Comparison of ENCODE assay signal across 11 cellular contexts in the genomic region with DNA sequence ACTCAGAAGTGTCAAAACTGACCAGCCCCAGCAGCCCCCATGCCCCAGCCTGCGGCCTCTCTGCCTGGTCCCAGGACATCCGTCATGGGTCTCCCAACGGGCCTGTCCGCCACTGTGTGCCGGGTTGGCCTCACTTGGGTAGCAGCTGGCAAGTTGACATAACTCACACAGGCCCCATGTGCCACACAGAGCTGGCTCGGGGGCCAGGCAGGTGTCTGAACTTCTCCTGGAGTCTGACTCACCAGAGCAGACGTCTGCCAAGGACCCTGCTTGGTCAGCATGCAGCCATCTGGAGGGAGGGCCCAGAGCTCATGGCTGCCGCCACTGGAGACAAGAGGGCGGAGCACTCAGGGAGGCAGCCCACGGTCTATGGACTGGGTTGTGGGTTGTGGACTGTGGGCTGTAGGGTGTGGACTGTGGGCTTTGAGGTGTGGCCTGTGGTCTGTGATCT. TPM values are rescaled to one million over a fixed set of nuclear protein-coding genes. Genes with fewer than 3 reads are reported as not detected.
DNase-seq lines count a peak whose midpoint lies in the region; ATAC-seq and TF ChIP-seq lines count a peak whose summit lies in the region.
"Had no signal": no experiment of that assay in that cellular context is flagged by ENCODE, and none has a peak within 500 bp of the region (broad histone marks: within the 10 kb centered on the region; RNA-seq: fewer than 3 reads in every experiment).

No MANE protein-coding gene starts in this region.

- BruUV-seq in HCT116 (replicated peaks; lab: Mats Ljungman, UMichigan), result no TSS peak

- H3K36me3 ChIP-seq in BJ (ENCODE audit: control insufficient read depth, insufficient read depth, low read length) (no peaks in the 10 kb centered on the region), HCT116 (ENCODE audit: control insufficient read depth in 1 of 2, insufficient read depth in 2 of 2, low read length in 2 of 2) (no peaks in the 10 kb centered on the region), lower lobe of right lung (no peaks in the 10 kb centered on the region)

- ATAC-seq in HCT116 (no peak), lower lobe of right lung (no peak), HG03442 (IDR thresholded peaks at IDR 0.05; ENCODE audit: unreplicated experiment) (no peak), HG03378 (IDR thresholded peaks at IDR 0.05; ENCODE audit: unreplicated experiment) (no peak)

- intact Hi-C loops in HCT116 (cut with micrococcal nuclease), result no loop called here
- intact Hi-C loops in lower lobe of right lung (cut with DNase I), result no loop called here

- TF ChIP-seq CTCF in BJ (IDR thresholded peaks at IDR 0.05; ENCODE audit: insufficient read depth, low read depth, low read length) (0 out of 2 replicates have a peak, but pooled peaks have one; percentile 6), HCT116 (IDR thresholded peaks at IDR 0.05 in 2 of 3, conservative IDR thresholded peaks at IDR 0.05 in 1 of 3; ENCODE audit: borderline replicate concordance in 1 of 3, insufficient read depth in 1 of 3, low read depth in 2 of 3, low read length in 2 of 3) (no peak), astrocyte of the spinal cord (IDR thresholded peaks at IDR 0.05; ENCODE audit: low read depth, low read length) (peak; percentile 13), lower lobe of right lung (IDR thresholded peaks at IDR 0.05) (no peak)

- no peak for TF ChIP-seq RAD21 in HCT116 (IDR thresholded peaks at IDR 0.05; ENCODE audit: low read depth)

- CTCF ChIA-PET in BJ (lab: Yijun Ruan, JAX), result interaction anchor here (1.0 kb wide), 1 partner anchor 99 kb away, joined by 3 read pairs; no protein-coding TSS in a partner anchor
- CTCF ChIA-PET in HCT116 (lab: Charles Lee), result no interaction called here

- H4K20me1 ChIP-seq in HCT116 (ENCODE audit: insufficient read depth), result no peaks in the 10 kb centered on the region

- H3K4me2 ChIP-seq in HCT116 (ENCODE audit: low read length), result no peak overlapping the region

- in situ Hi-C loops in astrocyte of the spinal cord (cut with HindIII; ENCODE audit: low sequenced_read_pairs), result no loop called here

- no peaks in the 10 kb centered on the region for H3K9me2 ChIP-seq in HCT116 (ENCODE audit: insufficient read depth)

- H2AFZ ChIP-seq in HCT116 (ENCODE audit: low read depth, low read length, poor library complexity, severe bottlenecking), result no peak overlapping the region

- H3K27ac ChIP-seq in HCT116 (ENCODE audit: low read depth, low read length) (peak overlapping the region; percentile 22; the same call in 1 of the 2 replicates), lower lobe of right lung (no peak overlapping the region)

- peaks cover 2 to 6% of the 10 kb centered on the region in 2 experiments; a peak in 2 of 4 replicates for H3K4me1 ChIP-seq in HCT116 (ENCODE audit: control insufficient read depth in 1 of 2, insufficient read depth in 2 of 2, low read length in 2 of 2)
- peaks cover 6% of the 10 kb centered on the region for H3K4me1 ChIP-seq in lower lobe of right lung

- H3K4me3 ChIP-seq in BJ (ENCODE audit: low read depth, low read length) (no peak overlapping the region), HCT116 (replicated peaks in 1 of 2; ENCODE audit: low read depth in 1 of 2, low read length in 2 of 2) (no peak overlapping the region), astrocyte of the spinal cord (ENCODE audit: low read depth, low read length) (no peak overlapping the region), lower lobe of right lung (no peak overlapping the region)

- H3K9me3 ChIP-seq in HCT116 (ENCODE audit: control insufficient read depth in 1 of 2, insufficient read depth in 1 of 2, low read depth in 1 of 2, low read length in 2 of 2) (no peaks in the 10 kb centered on the region), lower lobe of right lung (no peaks in the 10 kb centered on the region)

- peaks cover 18% of the 10 kb centered on the region for H3K27me3 ChIP-seq in BJ (ENCODE audit: control insufficient read depth, insufficient read depth, low read length)
- no peaks in the 10 kb centered on the region for H3K27me3 ChIP-seq in HCT116 (ENCODE audit: insufficient read depth, low read length)
- H3K27me3 ChIP-seq in lower lobe of right lung (ENCODE audit: low read depth), result peaks cover 5% of the 10 kb centered on the region

- no peak overlapping the region for H3K9ac ChIP-seq in HCT116 (ENCODE audit: low read length)

- DNase-seq in BJ (ENCODE audit: low read depth) (no peak), HCT116 (ENCODE audit: low read depth, low spot score) (no peak), astrocyte of the spinal cord (ENCODE audit: low read depth, low spot score) (peak; percentile 50), lower lobe of right lung (peak; percentile 47), cerebellum (ENCODE audit: low spot score) (no peak), NCI-H510A (lab: John Stamatoyannopoulos, UW) (no peak)

- RAD21 ChIA-PET in HCT116 (lab: Charles Lee; ENCODE audit: low non-redundant PET in 1 of 2, low total read pairs in 2 of 2, uncharacterized antibody in 2 of 2, unreplicated experiment in 2 of 2), result no interaction called here

- no peaks in the 10 kb centered on the region for H3K79me2 ChIP-seq in HCT116 (ENCODE audit: insufficient read depth, low read length)

- POLR2A ChIA-PET in BJ (lab: Charles Lee) (interaction anchor here (0.5 kb wide), 1 partner anchor 200 kb away, joined by 3 read pairs; no protein-coding TSS in a partner anchor), HCT116 (lab: Charles Lee) (no interaction called here)

- TF ChIP-seq POLR2A in HCT116 (IDR thresholded peaks at IDR 0.05; ENCODE audit: borderline replicate concordance, extremely low read depth, insufficient read depth, insufficient read length), result no peak

TF ChIP-seq in HCT116, 20 proteins besides CTCF, POLR2A, EP300 and RAD21 (continues in another document):
- TF ChIP-seq JUND (IDR thresholded peaks at IDR 0.05) (no peak), ZFX (IDR thresholded peaks at IDR 0.05) (no peak), EZH2 (IDR thresholded peaks at IDR 0.05) (no peak), CEBPB (IDR thresholded peaks at IDR 0.05; ENCODE audit: low read depth) (no peak), TCF7L2 (IDR thresholded peaks at IDR 0.05; ENCODE audit: borderline replicate concordance, extremely low read depth, insufficient read depth, insufficient read length) (no peak), ZNF274 (IDR thresholded peaks at IDR 0.05; ENCODE audit: low read depth, low read length) (no peak), ELF1 (IDR thresholded peaks at IDR 0.05; ENCODE audit: borderline replicate concordance, low read depth) (no peak), EZH2phosphoT487 (IDR thresholded peaks at IDR 0.05; ENCODE audit: borderline replicate concordance) (no peak), FOSL1 (IDR thresholded peaks at IDR 0.05; ENCODE audit: low read depth) (no peak), POLR2AphosphoS5 (IDR thresholded peaks at IDR 0.05; ENCODE audit: low read depth, low read length) (no peak), EGR1 (IDR thresholded peaks at IDR 0.05; ENCODE audit: low read depth) (no peak)
- TF ChIP-seq, protein P1, sequence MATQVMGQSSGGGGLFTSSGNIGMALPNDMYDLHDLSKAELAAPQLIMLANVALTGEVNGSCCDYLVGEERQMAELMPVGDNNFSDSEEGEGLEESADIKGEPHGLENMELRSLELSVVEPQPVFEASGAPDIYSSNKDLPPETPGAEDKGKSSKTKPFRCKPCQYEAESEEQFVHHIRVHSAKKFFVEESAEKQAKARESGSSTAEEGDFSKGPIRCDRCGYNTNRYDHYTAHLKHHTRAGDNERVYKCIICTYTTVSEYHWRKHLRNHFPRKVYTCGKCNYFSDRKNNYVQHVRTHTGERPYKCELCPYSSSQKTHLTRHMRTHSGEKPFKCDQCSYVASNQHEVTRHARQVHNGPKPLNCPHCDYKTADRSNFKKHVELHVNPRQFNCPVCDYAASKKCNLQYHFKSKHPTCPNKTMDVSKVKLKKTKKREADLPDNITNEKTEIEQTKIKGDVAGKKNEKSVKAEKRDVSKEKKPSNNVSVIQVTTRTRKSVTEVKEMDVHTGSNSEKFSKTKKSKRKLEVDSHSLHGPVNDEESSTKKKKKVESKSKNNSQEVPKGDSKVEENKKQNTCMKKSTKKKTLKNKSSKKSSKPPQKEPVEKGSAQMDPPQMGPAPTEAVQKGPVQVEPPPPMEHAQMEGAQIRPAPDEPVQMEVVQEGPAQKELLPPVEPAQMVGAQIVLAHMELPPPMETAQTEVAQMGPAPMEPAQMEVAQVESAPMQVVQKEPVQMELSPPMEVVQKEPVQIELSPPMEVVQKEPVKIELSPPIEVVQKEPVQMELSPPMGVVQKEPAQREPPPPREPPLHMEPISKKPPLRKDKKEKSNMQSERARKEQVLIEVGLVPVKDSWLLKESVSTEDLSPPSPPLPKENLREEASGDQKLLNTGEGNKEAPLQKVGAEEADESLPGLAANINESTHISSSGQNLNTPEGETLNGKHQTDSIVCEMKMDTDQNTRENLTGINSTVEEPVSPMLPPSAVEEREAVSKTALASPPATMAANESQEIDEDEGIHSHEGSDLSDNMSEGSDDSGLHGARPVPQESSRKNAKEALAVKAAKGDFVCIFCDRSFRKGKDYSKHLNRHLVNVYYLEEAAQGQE (IDR thresholded peaks at IDR 0.05; ENCODE audit: low read depth), result no peak
- TF ChIP-seq, protein P2, sequence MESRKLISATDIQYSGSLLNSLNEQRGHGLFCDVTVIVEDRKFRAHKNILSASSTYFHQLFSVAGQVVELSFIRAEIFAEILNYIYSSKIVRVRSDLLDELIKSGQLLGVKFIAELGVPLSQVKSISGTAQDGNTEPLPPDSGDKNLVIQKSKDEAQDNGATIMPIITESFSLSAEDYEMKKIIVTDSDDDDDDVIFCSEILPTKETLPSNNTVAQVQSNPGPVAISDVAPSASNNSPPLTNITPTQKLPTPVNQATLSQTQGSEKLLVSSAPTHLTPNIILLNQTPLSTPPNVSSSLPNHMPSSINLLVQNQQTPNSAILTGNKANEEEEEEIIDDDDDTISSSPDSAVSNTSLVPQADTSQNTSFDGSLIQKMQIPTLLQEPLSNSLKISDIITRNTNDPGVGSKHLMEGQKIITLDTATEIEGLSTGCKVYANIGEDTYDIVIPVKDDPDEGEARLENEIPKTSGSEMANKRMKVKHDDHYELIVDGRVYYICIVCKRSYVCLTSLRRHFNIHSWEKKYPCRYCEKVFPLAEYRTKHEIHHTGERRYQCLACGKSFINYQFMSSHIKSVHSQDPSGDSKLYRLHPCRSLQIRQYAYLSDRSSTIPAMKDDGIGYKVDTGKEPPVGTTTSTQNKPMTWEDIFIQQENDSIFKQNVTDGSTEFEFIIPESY (IDR thresholded peaks at IDR 0.05; ENCODE audit: extremely low read depth, insufficient replicate concordance, low read length), result no peak
- TF ChIP-seq, protein P3, sequence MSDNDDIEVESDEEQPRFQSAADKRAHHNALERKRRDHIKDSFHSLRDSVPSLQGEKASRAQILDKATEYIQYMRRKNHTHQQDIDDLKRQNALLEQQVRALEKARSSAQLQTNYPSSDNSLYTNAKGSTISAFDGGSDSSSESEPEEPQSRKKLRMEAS (IDR thresholded peaks at IDR 0.05), result no peak

RNA-seq across cellular contexts. Expression of gene TMEM255B, which starts 32.0 kb away (rescaled TPM):
- polyA plus RNA-seq in BJ (2011; rRNA removed), result 1.9 and 2.0 TPM in 2 replicates
- polyA minus RNA-seq in BJ (2011; rRNA and poly(A)+ RNA removed), result 0.36 and 0.57 TPM in 2 replicates
- total RNA-seq in HCT116 (2021; ENCODE audit: unreplicated experiment), result 7.7 TPM
- 3.3 and 3.4 TPM in 2 replicates for polyA plus RNA-seq in HCT116 (2012)
- 21.5 TPM for total RNA-seq in lower lobe of right lung
- total RNA-seq in cerebellum, result 7.9 TPM

RNA-seq across cellular contexts. Expression of gene GRK1, which starts 60.0 kb away (rescaled TPM):
- polyA plus RNA-seq in BJ (2011; rRNA removed), result 0.02 TPM in 1 of 2 replicates, not detected in the other
- not detected in 2 replicates for polyA minus RNA-seq in BJ (2011; rRNA and poly(A)+ RNA removed)
- total RNA-seq in HCT116 (2021; ENCODE audit: unreplicated experiment) (not detected), lower lobe of right lung (not detected), cerebellum (0.45 TPM)
- 0.01 TPM in 2 replicates for polyA plus RNA-seq in HCT116 (2012)
- total RNA-seq: mononuclear cell, SK-MEL-5, ureter had no signal

Comparison
In these comparisons a context has a peak if more than half of its experiments do, and no peak if none do; other contexts are left out.
1. DNase-seq: peak in astrocyte of the spinal cord (single experiment) and lower lobe of right lung (single experiment); none in BJ (single experiment), HCT116 (single experiment), cerebellum (single experiment) and NCI-H510A (single experiment).
2. CTCF ChIP-seq: peak in BJ (single experiment) and astrocyte of the spinal cord (single experiment); none in HCT116 (0 of 3) and lower lobe of right lung (single experiment).